In genomic region chr14:89337161-89337560, GRCh38 we compare ENCODE assay signal across 15 cellular contexts.
DNase-seq lines count a peak whose midpoint lies in the region; ATAC-seq and TF ChIP-seq lines count a peak whose summit lies in the region.
"Had no signal": no experiment of that assay in that cellular context is flagged by ENCODE, and none has a peak within 500 bp of the region (broad histone marks: within the 10 kb centered on the region; RNA-seq: fewer than 3 reads in every experiment).

No MANE protein-coding gene starts in this region.

- 69 to 77% methylated on average over 7 of the region's 7 CpGs for WGBS in tibial nerve, 2 donors

- no peak for TF ChIP-seq EP300 in tibial nerve (IDR thresholded peaks at IDR 0.05)

- no peak for TF ChIP-seq POLR2A in tibial nerve (IDR thresholded peaks at IDR 0.05)

- no peak for ATAC-seq in activated B cell treated with CpG ODN at 0.5 μM for 24 hours (ENCODE audit: low read depth)
- ATAC-seq in stimulated activated naive B cell treated with anti-CD40 and anti-IgM and Interleukin-4, amounts not matched to agents 10 μg/mL and 1 μg/mL and 100 μg/mL, for 72 hours (replicated peaks), result no peak
- no peak for ATAC-seq in HG02973 (IDR thresholded peaks at IDR 0.05; ENCODE audit: unreplicated experiment)
- ATAC-seq: activated CD8-positive, alpha-beta T cell treated with anti-CD3 and anti-CD28 coated beads for 36 hours; activated T-helper 17 cell treated with anti-CD3 and anti-CD28 coated beads, Interleukin-2, amount 50 U/mL, for 72 hours had no signal

- no peak overlapping the region for H3K4me3 Mint-ChIP-seq in HFFc6
- no peak overlapping the region for H3K4me3 Mint-ChIP-seq in activated B cell treated with CpG ODN at 0.5 μM for 24 hours
- H3K4me3 Mint-ChIP-seq in stimulated activated naive B cell treated with anti-CD40 and anti-IgM and Interleukin-4, amounts not matched to agents 10 μg/mL and 1 μg/mL and 100 μg/mL, for 72 hours, result no peak overlapping the region
- H3K4me3 Mint-ChIP-seq: activated CD8-positive, alpha-beta T cell treated with anti-CD3 and anti-CD28 coated beads for 36 hours; activated T-helper 17 cell treated with anti-CD3 and anti-CD28 coated beads, Interleukin-2, amount 50 U/mL, for 72 hours had no signal

- H3K36me3 Mint-ChIP-seq in HFFc6 (ENCODE audit: low read depth) (0 out of 2 replicates have a peak, but pooled peaks cover 5% of the 10 kb centered on the region), activated B cell treated with CpG ODN at 0.5 μM for 24 hours (ENCODE audit: low read depth) (peaks cover 18% of the 10 kb centered on the region)
- peaks cover 39 to 58% of the 10 kb centered on the region in 2 donors for H3K36me3 Mint-ChIP-seq in stimulated activated naive B cell treated with anti-CD40 and anti-IgM and Interleukin-4, amounts not matched to agents 10 μg/mL and 1 μg/mL and 100 μg/mL, for 72 hours

- 0 out of 2 replicates have a peak overlapping the region, but pooled peaks have one; percentile 35 for H3K9ac ChIP-seq in iPS-20b (ENCODE audit: low read depth, low read length)
- H3K9ac ChIP-seq: BLaER1 had no signal

- no peak for TF ChIP-seq CTCF in HFFc6 (IDR thresholded peaks at IDR 0.05)
- TF ChIP-seq CTCF in activated B cell treated with CpG ODN at 0.5 μM for 24 hours (IDR thresholded peaks at IDR 0.05), result no peak
- no peak for TF ChIP-seq CTCF in tibial nerve (IDR thresholded peaks at IDR 0.05)

- H3K4me1 Mint-ChIP-seq in HFFc6 (ENCODE audit: low read depth) (peaks cover 39% of the 10 kb centered on the region), activated B cell treated with CpG ODN at 0.5 μM for 24 hours (peaks cover 70% of the 10 kb centered on the region)
- peaks cover 45 to 67% of the 10 kb centered on the region in 2 donors for H3K4me1 Mint-ChIP-seq in stimulated activated naive B cell treated with anti-CD40 and anti-IgM and Interleukin-4, amounts not matched to agents 10 μg/mL and 1 μg/mL and 100 μg/mL, for 72 hours

- H3K27me3 ChIP-seq in iPS-20b (ENCODE audit: insufficient read depth, low read length) (no peaks in the 10 kb centered on the region), tibial nerve (no peaks in the 10 kb centered on the region)
- H3K27me3 ChIP-seq: BLaER1 had no signal

- CTCF ChIA-PET in activated B cell treated with CpG ODN at 0.5 μM for 24 hours (lab: Charles Lee), result interaction anchor here (0.9 to 3.8 kb wide), 7 partner anchors 16 to 430 kb away, joined by 3 to 30 read pairs (median 7); no protein-coding TSS in a partner anchor

- no peak overlapping the region for H3K4me3 ChIP-seq in iPS-20b (ENCODE audit: low read length)
- no peak overlapping the region for H3K4me3 ChIP-seq in tibial nerve
- H3K4me3 ChIP-seq: BLaER1 had no signal

- H3K9me3 Mint-ChIP-seq in HFFc6 (no peaks in the 10 kb centered on the region), activated B cell treated with CpG ODN at 0.5 μM for 24 hours (no peaks in the 10 kb centered on the region)
- no peaks in the 10 kb centered on the region for H3K9me3 Mint-ChIP-seq in stimulated activated naive B cell treated with anti-CD40 and anti-IgM and Interleukin-4, amounts not matched to agents 10 μg/mL and 1 μg/mL and 100 μg/mL, for 72 hours
- H3K9me3 Mint-ChIP-seq: activated CD8-positive, alpha-beta T cell treated with anti-CD3 and anti-CD28 coated beads for 36 hours; activated T-helper 17 cell treated with anti-CD3 and anti-CD28 coated beads, Interleukin-2, amount 50 U/mL, for 72 hours had no signal

- intact Hi-C loops in activated B cell treated with CpG ODN at 0.5 μM for 24 hours (cut with micrococcal nuclease), result loop anchor here (2.0 to 10.0 kb wide), 2 partner anchors 28 to 292 kb away; no protein-coding TSS in a partner anchor

- H3K9me3 ChIP-seq in iPS-20b (ENCODE audit: insufficient read depth, low read depth, low read length) (no peaks in the 10 kb centered on the region), tibial nerve (no peaks in the 10 kb centered on the region)
- H3K9me3 ChIP-seq: BLaER1 had no signal

- POLR2A ChIA-PET in activated B cell treated with CpG ODN at 0.5 μM for 24 hours (lab: Charles Lee), result interaction anchor here (1.2 to 1.9 kb wide), 3 partner anchors 33 to 81 kb away, joined by 6 to 11 read pairs (median 6); no protein-coding TSS in a partner anchor

- DNase-seq in HFFc6, result no peak
- no peak for DNase-seq in activated B cell treated with CpG ODN at 0.5 μM for 24 hours
- DNase-seq in stimulated activated naive B cell treated with anti-CD40 and anti-IgM and Interleukin-4, amounts not matched to agents 10 μg/mL and 1 μg/mL and 100 μg/mL, for 72 hours, result no peak
- no peak for DNase-seq in H4 (ENCODE audit: low spot score)
- DNase-seq in tibial nerve (ENCODE audit: low spot score in 2 of 2), result no peak
- DNase-seq: activated CD8-positive, alpha-beta T cell treated with anti-CD3 and anti-CD28 coated beads for 36 hours; dermis blood vessel endothelial cell; hypothalamus; MM.1S; NCI-H2081; NCI-H748 treated with DMSO at 0.1 percent for 48 hours had no signal

- H3K4me1 ChIP-seq in iPS-20b (ENCODE audit: insufficient read depth, low read length) (peaks cover 35% of the 10 kb centered on the region), tibial nerve (peaks cover 0 to 42% (median 23%) of the 10 kb centered on the region in 4 donors)

- no peaks in the 10 kb centered on the region for H3K27me3 Mint-ChIP-seq in HFFc6 (ENCODE audit: insufficient read depth)
- no peaks in the 10 kb centered on the region for H3K27me3 Mint-ChIP-seq in activated B cell treated with CpG ODN at 0.5 μM for 24 hours
- no peaks in the 10 kb centered on the region for H3K27me3 Mint-ChIP-seq in stimulated activated naive B cell treated with anti-CD40 and anti-IgM and Interleukin-4, amounts not matched to agents 10 μg/mL and 1 μg/mL and 100 μg/mL, for 72 hours
- H3K27me3 Mint-ChIP-seq: activated CD8-positive, alpha-beta T cell treated with anti-CD3 and anti-CD28 coated beads for 36 hours; activated T-helper 17 cell treated with anti-CD3 and anti-CD28 coated beads, Interleukin-2, amount 50 U/mL, for 72 hours had no signal

- H3K36me3 ChIP-seq in iPS-20b (ENCODE audit: insufficient read depth, low read depth, low read length), result peaks cover 9% of the 10 kb centered on the region; the same call in 1 of the 2 replicates
- peaks cover 0 to 3% (median 0%) of the 10 kb centered on the region in 3 donors for H3K36me3 ChIP-seq in tibial nerve

- H3K27ac ChIP-seq in iPS-20b (ENCODE audit: low read length) (no peak overlapping the region), tibial nerve (no peak overlapping the region)
- H3K27ac ChIP-seq: BLaER1 had no signal

- H3K27ac Mint-ChIP-seq in HFFc6 (peak overlapping the region; percentile 51; the same call in 1 of the 2 replicates), activated B cell treated with CpG ODN at 0.5 μM for 24 hours (peak overlapping the region; percentile 66)
- peak overlapping the region; percentile 10 for H3K27ac Mint-ChIP-seq in stimulated activated naive B cell treated with anti-CD40 and anti-IgM and Interleukin-4, amounts not matched to agents 10 μg/mL and 1 μg/mL and 100 μg/mL, for 72 hours
- H3K27ac Mint-ChIP-seq: activated CD8-positive, alpha-beta T cell treated with anti-CD3 and anti-CD28 coated beads for 36 hours; activated T-helper 17 cell treated with anti-CD3 and anti-CD28 coated beads, Interleukin-2, amount 50 U/mL, for 72 hours had no signal

Comparison
In these comparisons a context has a peak if more than half of its experiments do, and no peak if none do; other contexts are left out.
1. H3K27ac Mint-ChIP-seq: peak in every context shown above with its lines; median percentile 66 in activated B cell treated with CpG ODN at 0.5 μM for 24 hours; 51 in HFFc6; 10 in stimulated activated naive B cell treated with anti-CD40 and anti-IgM and Interleukin-4, amounts not matched to agents 10 μg/mL and 1 μg/mL and 100 μg/mL, for 72 hours.